In the genomic region with DNA sequence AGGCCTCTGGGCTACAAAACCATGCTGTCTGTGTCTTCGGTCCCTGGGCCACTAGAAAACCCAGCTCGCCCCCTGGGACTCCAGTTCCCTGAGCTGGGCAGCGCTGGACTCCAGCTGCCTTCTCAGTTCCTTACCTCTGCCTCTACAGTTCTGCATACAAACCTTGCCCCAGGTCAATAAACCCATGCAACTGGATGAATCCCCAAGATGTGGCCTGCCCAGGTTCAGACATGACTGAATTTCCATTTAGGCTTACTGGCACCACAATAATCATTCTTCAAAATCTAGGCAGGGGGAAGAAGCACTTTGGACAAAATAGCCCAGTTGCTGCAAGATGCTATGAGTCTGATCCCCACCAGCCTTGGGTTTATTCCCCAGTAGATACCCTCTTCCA, we compare ENCODE assay signal across 6 cellular contexts.
"Had no signal": no experiment of that assay in that cellular context is flagged by ENCODE, and none has a peak within 500 bp of the region (broad histone marks: within the 10 kb centered on the region; RNA-seq: fewer than 3 reads in every experiment).

No MANE protein-coding gene starts in this region.

- H3K4me1 Mint-ChIP-seq: IgD-negative memory B cell had no signal

- DNase-seq: IMR-90, KBM-7 had no signal

- H3K27ac Mint-ChIP-seq: IgD-negative memory B cell had no signal

- H3K4me3 ChIP-seq: K562 had no signal

- H3K27ac ChIP-seq: HL-60 had no signal

- ATAC-seq: HepG2, K562 had no signal

- H3K4me3 Mint-ChIP-seq: IgD-negative memory B cell had no signal
